Comparison of ENCODE assay signal across 8 cellular contexts in the genomic region with DNA sequence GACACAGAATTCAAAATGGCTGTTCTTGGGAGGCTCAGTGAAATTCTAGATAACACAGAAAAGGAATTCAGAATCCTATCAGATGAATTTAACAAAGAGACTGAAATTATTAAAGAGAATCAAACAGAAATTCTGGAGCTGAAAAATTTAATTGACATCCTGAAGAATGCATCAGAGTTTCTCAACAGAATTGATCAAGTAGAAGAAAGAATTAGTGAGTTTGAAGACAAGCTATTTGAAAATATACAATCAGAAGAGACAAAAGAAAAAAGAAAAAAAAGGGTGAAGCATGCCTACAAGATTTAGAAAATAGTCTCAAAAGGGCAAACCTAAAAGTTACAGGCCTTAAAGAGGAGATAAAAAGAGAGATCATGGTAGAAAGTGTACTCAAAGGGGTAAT.
"Had no signal": no experiment of that assay in that cellular context is flagged by ENCODE, and none has a peak within 500 bp of the region (broad histone marks: within the 10 kb centered on the region; RNA-seq: fewer than 3 reads in every experiment).

No MANE protein-coding gene starts in this region.

- DNase-seq: GDM1, GF-D8 had no signal

- ATAC-seq: GM12878 had no signal

- FAIRE-seq: G401.6, GM12878, GM12891, GM12892, GM18507, GM19239 had no signal

- H3K4me3 ChIP-seq: GM12878 had no signal
